Comparison of ENCODE assay signal across 1 cellular context in the genomic region with DNA sequence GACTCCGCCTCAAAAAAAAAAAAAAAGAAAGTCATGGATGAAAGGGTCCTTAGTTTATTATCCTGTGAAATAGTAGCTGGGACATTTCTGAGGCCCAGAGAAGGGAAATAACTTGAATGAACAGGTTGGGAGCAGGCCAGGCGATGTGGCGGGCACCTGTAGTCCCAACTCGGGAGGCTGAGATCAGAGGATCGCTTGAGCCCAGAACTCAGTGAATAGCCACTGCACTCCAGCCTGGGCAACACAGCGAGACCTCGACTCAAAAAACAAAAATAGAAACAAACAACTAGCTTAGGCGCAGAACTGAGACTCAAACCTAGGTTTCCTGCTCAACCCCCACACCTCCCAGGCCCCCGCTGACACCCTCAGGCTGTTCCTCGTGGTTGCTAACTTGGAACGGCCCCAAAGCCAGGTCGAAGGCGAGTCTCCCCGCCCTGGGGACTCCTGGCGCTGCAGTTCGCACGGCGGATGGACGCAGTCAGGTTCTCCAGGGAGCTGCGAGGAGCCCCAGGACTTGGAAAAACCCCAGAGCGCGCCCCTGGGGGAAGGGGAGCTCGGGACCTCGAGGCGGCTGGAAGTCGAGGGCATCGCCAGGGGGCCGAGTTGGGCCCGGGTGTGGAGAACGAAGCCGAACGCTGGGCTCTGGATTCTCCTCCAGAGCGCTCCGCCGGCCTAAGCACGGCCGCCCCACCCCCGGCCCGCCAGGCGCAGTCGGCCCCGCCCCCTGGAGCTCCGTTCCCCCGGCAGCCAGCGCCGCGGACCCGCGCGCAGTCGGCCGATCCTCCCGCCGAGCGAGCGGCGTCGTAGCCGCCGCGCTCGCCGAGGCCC.
A peak's percentile ranks its signal among the peaks of the same experiment; 100 is the strongest.
TF ChIP-seq lines count a peak whose summit lies in the region.

A gene with protein sequence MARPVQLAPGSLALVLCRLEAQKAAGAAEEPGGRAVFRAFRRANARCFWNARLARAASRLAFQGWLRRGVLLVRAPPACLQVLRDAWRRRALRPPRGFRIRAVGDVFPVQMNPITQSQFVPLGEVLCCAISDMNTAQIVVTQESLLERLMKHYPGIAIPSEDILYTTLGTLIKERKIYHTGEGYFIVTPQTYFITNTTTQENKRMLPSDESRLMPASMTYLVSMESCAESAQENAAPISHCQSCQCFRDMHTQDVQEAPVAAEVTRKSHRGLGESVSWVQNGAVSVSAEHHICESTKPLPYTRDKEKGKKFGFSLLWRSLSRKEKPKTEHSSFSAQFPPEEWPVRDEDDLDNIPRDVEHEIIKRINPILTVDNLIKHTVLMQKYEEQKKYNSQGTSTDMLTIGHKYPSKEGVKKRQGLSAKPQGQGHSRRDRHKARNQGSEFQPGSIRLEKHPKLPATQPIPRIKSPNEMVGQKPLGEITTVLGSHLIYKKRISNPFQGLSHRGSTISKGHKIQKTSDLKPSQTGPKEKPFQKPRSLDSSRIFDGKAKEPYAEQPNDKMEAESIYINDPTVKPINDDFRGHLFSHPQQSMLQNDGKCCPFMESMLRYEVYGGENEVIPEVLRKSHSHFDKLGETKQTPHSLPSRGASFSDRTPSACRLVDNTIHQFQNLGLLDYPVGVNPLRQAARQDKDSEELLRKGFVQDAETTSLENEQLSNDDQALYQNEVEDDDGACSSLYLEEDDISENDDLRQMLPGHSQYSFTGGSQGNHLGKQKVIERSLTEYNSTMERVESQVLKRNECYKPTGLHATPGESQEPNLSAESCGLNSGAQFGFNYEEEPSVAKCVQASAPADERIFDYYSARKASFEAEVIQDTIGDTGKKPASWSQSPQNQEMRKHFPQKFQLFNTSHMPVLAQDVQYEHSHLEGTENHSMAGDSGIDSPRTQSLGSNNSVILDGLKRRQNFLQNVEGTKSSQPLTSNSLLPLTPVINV (plus strand): TSS at position 768 of the 828 bp plus-strand sequence. CDS start 93 bp downstream, outside the sequence.

TF ChIP-seq in HepG2, 621 proteins besides CTCF, POLR2A, EP300 and RAD21 (continued from another document and continues in another):
- TF ChIP-seq THAP9 (CRISPR knock-in tag; IDR thresholded peaks at IDR 0.05; ENCODE audit: borderline replicate concordance) (0 out of 2 replicates have a peak, but pooled peaks have one; percentile 26), ATAD3A (CRISPR knock-in tag; IDR thresholded peaks at IDR 0.05) (no peak), ZNF432 (CRISPR knock-in tag; IDR thresholded peaks at IDR 0.05; ENCODE audit: borderline replicate concordance) (no peak), ZSCAN25 (CRISPR knock-in tag; IDR thresholded peaks at IDR 0.05) (0 out of 2 replicates have a peak, but pooled peaks have one; percentile 28), PITX1 (CRISPR knock-in tag; IDR thresholded peaks at IDR 0.05) (no peak), ZFX (CRISPR knock-in tag; IDR thresholded peaks at IDR 0.05; ENCODE audit: low read depth) (peak; percentile 66), ZNF441 (CRISPR knock-in tag; IDR thresholded peaks at IDR 0.05; ENCODE audit: borderline replicate concordance) (0 out of 2 replicates have a peak, but pooled peaks have one; percentile 19), ZFYVE20 (CRISPR knock-in tag; IDR thresholded peaks at IDR 0.05; ENCODE audit: borderline replicate concordance, low read depth) (no peak), ARID3A (IDR thresholded peaks at IDR 0.05; ENCODE audit: low read depth, low read length) (no peak), TCF7L2 (IDR thresholded peaks at IDR 0.05; ENCODE audit: low read depth, low read length) (no peak), CEBPZ (IDR thresholded peaks at IDR 0.05; ENCODE audit: low read length) (no peak), ZNF883 (CRISPR knock-in tag; IDR thresholded peaks at IDR 0.05; ENCODE audit: not compliant biosample characterization) (peak; percentile 20), RBAK (CRISPR knock-in tag; IDR thresholded peaks at IDR 0.05) (no peak), ZNF350 (CRISPR knock-in tag; IDR thresholded peaks at IDR 0.05; ENCODE audit: borderline replicate concordance, low read depth) (peak; percentile 55; the same call in 1 of the 2 replicates), ZNF44 (CRISPR knock-in tag; IDR thresholded peaks at IDR 0.05) (no peak), POGZ (CRISPR knock-in tag; IDR thresholded peaks at IDR 0.05) (0 out of 2 replicates have a peak, but pooled peaks have one; percentile 15), ARNT2 (CRISPR knock-in tag; IDR thresholded peaks at IDR 0.05; ENCODE audit: low read depth) (peak; percentile 13; the same call in 1 of the 2 replicates), HES4 (CRISPR knock-in tag; IDR thresholded peaks at IDR 0.05; ENCODE audit: borderline replicate concordance) (no peak), ZNF839 (CRISPR knock-in tag; IDR thresholded peaks at IDR 0.05; ENCODE audit: borderline replicate concordance) (no peak), ZNF574 (CRISPR knock-in tag; IDR thresholded peaks at IDR 0.05) (peak; percentile 31; the same call in 1 of the 2 replicates), TBX3 (IDR thresholded peaks at IDR 0.05; ENCODE audit: borderline replicate concordance) (no peak), ZBTB42 (CRISPR knock-in tag; IDR thresholded peaks at IDR 0.05) (no peak), SIN3B (IDR thresholded peaks at IDR 0.05; ENCODE audit: low read length) (no peak), SP5 (CRISPR knock-in tag; IDR thresholded peaks at IDR 0.05; ENCODE audit: borderline replicate concordance, low read depth) (peak; percentile 14; the same call in 1 of the 2 replicates), KDM2A (CRISPR knock-in tag; IDR thresholded peaks at IDR 0.05; ENCODE audit: borderline replicate concordance, low read depth) (peak; percentile 51; the same call in 1 of the 2 replicates), MED1 (CRISPR knock-in tag; IDR thresholded peaks at IDR 0.05) (no peak), SAP130 (CRISPR knock-in tag; IDR thresholded peaks at IDR 0.05; ENCODE audit: low read depth) (0 out of 2 replicates have a peak, but pooled peaks have one; percentile 43)
- TF ChIP-seq, protein P1, sequence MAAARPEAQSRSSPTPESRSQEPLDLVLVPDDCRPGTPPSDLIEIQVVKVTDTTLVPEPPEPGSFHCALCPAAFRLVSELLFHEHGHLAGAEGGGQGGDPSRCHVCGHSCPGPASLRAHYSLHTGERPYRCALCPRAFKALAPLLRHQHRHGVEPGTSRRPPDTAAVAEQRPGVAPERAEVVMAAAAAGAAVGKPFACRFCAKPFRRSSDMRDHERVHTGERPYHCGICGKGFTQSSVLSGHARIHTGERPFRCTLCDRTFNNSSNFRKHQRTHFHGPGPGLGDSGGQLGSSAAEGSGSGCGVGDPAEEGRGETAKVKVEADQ (CRISPR knock-in tag; IDR thresholded peaks at IDR 0.05; ENCODE audit: borderline replicate concordance), result no peak
- TF ChIP-seq, protein P2, sequence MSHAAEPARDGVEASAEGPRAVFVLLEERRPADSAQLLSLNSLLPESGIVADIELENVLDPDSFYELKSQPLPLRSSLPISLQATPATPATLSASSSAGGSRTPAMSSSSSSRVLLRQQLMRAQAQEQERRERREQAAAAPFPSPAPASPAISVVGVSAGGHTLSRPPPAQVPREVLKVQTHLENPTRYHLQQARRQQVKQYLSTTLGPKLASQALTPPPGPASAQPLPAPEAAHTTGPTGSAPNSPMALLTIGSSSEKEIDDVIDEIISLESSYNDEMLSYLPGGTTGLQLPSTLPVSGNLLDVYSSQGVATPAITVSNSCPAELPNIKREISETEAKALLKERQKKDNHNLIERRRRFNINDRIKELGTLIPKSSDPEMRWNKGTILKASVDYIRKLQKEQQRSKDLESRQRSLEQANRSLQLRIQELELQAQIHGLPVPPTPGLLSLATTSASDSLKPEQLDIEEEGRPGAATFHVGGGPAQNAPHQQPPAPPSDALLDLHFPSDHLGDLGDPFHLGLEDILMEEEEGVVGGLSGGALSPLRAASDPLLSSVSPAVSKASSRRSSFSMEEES (CRISPR knock-in tag; IDR thresholded peaks at IDR 0.05), result 0 out of 2 replicates have a peak, but pooled peaks have one; percentile 23
- TF ChIP-seq, protein P3, sequence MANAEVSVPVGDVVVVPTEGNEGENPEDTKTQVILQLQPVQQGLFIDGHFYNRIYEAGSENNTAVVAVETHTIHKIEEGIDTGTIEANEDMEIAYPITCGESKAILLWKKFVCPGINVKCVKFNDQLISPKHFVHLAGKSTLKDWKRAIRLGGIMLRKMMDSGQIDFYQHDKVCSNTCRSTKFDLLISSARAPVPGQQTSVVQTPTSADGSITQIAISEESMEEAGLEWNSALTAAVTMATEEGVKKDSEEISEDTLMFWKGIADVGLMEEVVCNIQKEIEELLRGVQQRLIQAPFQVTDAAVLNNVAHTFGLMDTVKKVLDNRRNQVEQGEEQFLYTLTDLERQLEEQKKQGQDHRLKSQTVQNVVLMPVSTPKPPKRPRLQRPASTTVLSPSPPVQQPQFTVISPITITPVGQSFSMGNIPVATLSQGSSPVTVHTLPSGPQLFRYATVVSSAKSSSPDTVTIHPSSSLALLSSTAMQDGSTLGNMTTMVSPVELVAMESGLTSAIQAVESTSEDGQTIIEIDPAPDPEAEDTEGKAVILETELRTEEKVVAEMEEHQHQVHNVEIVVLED (CRISPR knock-in tag; IDR thresholded peaks at IDR 0.05; ENCODE audit: borderline replicate concordance), result peak; percentile 44; the same call in 1 of the 2 replicates
- TF ChIP-seq, protein P4, sequence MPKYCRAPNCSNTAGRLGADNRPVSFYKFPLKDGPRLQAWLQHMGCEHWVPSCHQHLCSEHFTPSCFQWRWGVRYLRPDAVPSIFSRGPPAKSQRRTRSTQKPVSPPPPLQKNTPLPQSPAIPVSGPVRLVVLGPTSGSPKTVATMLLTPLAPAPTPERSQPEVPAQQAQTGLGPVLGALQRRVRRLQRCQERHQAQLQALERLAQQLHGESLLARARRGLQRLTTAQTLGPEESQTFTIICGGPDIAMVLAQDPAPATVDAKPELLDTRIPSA (CRISPR knock-in tag; IDR thresholded peaks at IDR 0.05; ENCODE audit: borderline replicate concordance), result no peak
